In the genomic region with DNA sequence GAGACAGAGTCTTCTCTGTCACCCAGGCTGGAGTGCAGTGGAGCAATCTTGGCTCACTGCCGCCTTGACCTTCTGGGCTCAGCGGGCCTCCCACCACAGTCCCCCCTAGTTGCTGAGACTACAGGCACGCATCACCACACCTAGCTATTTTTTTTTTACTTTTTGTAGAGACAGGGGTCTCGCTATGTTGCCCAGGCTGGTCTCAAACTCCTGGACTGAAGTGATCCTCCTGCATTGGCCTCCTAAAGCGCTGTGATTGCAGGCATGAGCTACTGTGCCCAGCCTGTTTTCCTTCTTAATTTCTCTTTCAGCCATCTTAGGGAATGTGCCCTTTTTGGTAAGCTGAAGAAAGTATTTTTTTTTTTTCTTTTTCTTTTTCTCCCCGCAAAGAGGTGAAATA, we compare ENCODE assay signal across 30 cellular contexts. TPM values are rescaled to one million over a fixed set of nuclear protein-coding genes. Genes with fewer than 3 reads are reported as not detected.
DNase-seq lines count a peak whose midpoint lies in the region; ATAC-seq and TF ChIP-seq lines count a peak whose summit lies in the region.
"Had no signal": no experiment of that assay in that cellular context is flagged by ENCODE, and none has a peak within 500 bp of the region (broad histone marks: within the 10 kb centered on the region; RNA-seq: fewer than 3 reads in every experiment).

No MANE protein-coding gene starts in this region.

- H3K9me3 ChIP-seq in BLaER1 (no peaks in the 10 kb centered on the region), body of pancreas (no peaks in the 10 kb centered on the region), stomach (no peaks in the 10 kb centered on the region)
- H3K9me3 ChIP-seq in CD8-positive, alpha-beta memory T cell (ENCODE audit: low read length) = no peaks in the 10 kb centered on the region
- H3K9me3 ChIP-seq: Caco-2, SJSA1 had no signal

- no peak for ATAC-seq in body of pancreas
- ATAC-seq in GM18861 (IDR thresholded peaks at IDR 0.05; ENCODE audit: unreplicated experiment) = no peak
- ATAC-seq: GM12878, K562, Right ventricle myocardium inferior had no signal

- intact Hi-C loops in body of pancreas (cut with DNase I) (loop anchor here (10.0 kb wide), 1 partner anchor 55 kb away; no protein-coding TSS in a partner anchor), stomach (cut with DNase I; ENCODE audit: low total_unique reads) (no loop called here)

- no peak for TF ChIP-seq EP300 in stomach (IDR thresholded peaks at IDR 0.05)

- H3K36me3 ChIP-seq in BLaER1 (peaks cover 30% of the 10 kb centered on the region), body of pancreas (replicated peaks in 1 of 2; ENCODE audit: insufficient read depth in 1 of 2, low read depth in 2 of 2) (no peaks in the 10 kb centered on the region), stomach (no peaks in the 10 kb centered on the region)
- H3K36me3 ChIP-seq in CD8-positive, alpha-beta memory T cell (ENCODE audit: insufficient read depth, low read length) = no peaks in the 10 kb centered on the region

- H3K4me1 Mint-ChIP-seq in nephron = peaks cover 78% of the 10 kb centered on the region
- no peaks in the 10 kb centered on the region for H3K4me1 Mint-ChIP-seq in activated naive CD4-positive, alpha-beta T cell treated with anti-CD3 and anti-CD28 coated beads, Interleukin-2, amount 10 ng/mL, durations not matched to agents 7 days and 5 days
- no peaks in the 10 kb centered on the region for H3K4me1 Mint-ChIP-seq in CD8-positive, alpha-beta memory T cell
- H3K4me1 Mint-ChIP-seq: CD4-positive, alpha-beta memory T cell had no signal

- WGBS in body of pancreas, 2 donors = 77 to 82% methylated on average over 6 of the region's 6 CpGs
- WGBS in stomach, 5 donors = 68 to 86% (median 76%) methylated on average over 6 of the region's 6 CpGs

- H3K27ac ChIP-seq in BLaER1 = no peak overlapping the region
- peak overlapping the region in 3 of 4 donors; percentile 66 to 84 (median 82) for H3K27ac ChIP-seq in body of pancreas
- peak overlapping the region; percentile 58 to 76 (median 72) for H3K27ac ChIP-seq in stomach
- H3K27ac ChIP-seq in CD8-positive, alpha-beta memory T cell (ENCODE audit: low read depth, low read length) = no peak overlapping the region
- H3K27ac ChIP-seq: BLaER1 treated with 17β-estradiol and CSF1 and Interleukin-3, amounts not matched to agents 10 nM and 100 nM; PC-9; SJSA1 had no signal

- TF ChIP-seq POLR2A in body of pancreas (IDR thresholded peaks at IDR 0.05) (no peak), stomach (IDR thresholded peaks at IDR 0.05) (no peak)

- H3K9me3 Mint-ChIP-seq in nephron = no peaks in the 10 kb centered on the region
- no peaks in the 10 kb centered on the region for H3K9me3 Mint-ChIP-seq in activated naive CD4-positive, alpha-beta T cell treated with anti-CD3 and anti-CD28 coated beads, Interleukin-2, amount 10 ng/mL, durations not matched to agents 7 days and 5 days
- H3K9me3 Mint-ChIP-seq in CD8-positive, alpha-beta memory T cell = no peaks in the 10 kb centered on the region
- H3K9me3 Mint-ChIP-seq: CD4-positive, alpha-beta memory T cell had no signal

- CTCF ChIA-PET in activated naive CD4-positive, alpha-beta T cell treated with anti-CD3 and anti-CD28 coated beads, Interleukin-2, amount 10 ng/mL, durations not matched to agents 7 days and 5 days (lab: Charles Lee) = no interaction called here
- CTCF ChIA-PET in CD8-positive, alpha-beta memory T cell (lab: Charles Lee) = no interaction called here

- H3K27me3 ChIP-seq in BLaER1 (no peaks in the 10 kb centered on the region), body of pancreas (no peaks in the 10 kb centered on the region), stomach (no peaks in the 10 kb centered on the region)
- no peaks in the 10 kb centered on the region for H3K27me3 ChIP-seq in CD8-positive, alpha-beta memory T cell (ENCODE audit: insufficient read depth, low read length, poor library complexity, severe bottlenecking)
- H3K27me3 ChIP-seq: BLaER1 treated with 17β-estradiol and CSF1 and Interleukin-3, amounts not matched to agents 10 nM and 100 nM; SJSA1 had no signal

- no peaks in the 10 kb centered on the region for H3K27me3 Mint-ChIP-seq in nephron (ENCODE audit: low read depth)
- no peaks in the 10 kb centered on the region for H3K27me3 Mint-ChIP-seq in activated naive CD4-positive, alpha-beta T cell treated with anti-CD3 and anti-CD28 coated beads, Interleukin-2, amount 10 ng/mL, durations not matched to agents 7 days and 5 days
- H3K27me3 Mint-ChIP-seq in CD8-positive, alpha-beta memory T cell = peaks cover 4 to 24% of the 10 kb centered on the region in 2 donors

- no peak for TF ChIP-seq CTCF in body of pancreas (IDR thresholded peaks at IDR 0.05)
- no peak for TF ChIP-seq CTCF in nephron (IDR thresholded peaks at IDR 0.05; ENCODE audit: unreplicated experiment in 3 of 3)
- TF ChIP-seq CTCF in stomach (IDR thresholded peaks at IDR 0.05) = no peak

- H3K27ac Mint-ChIP-seq in nephron = peak overlapping the region; percentile 94 to 97 (median 96)
- H3K27ac Mint-ChIP-seq in activated naive CD4-positive, alpha-beta T cell treated with anti-CD3 and anti-CD28 coated beads, Interleukin-2, amount 10 ng/mL, durations not matched to agents 7 days and 5 days = no peak overlapping the region
- no peak overlapping the region for H3K27ac Mint-ChIP-seq in CD8-positive, alpha-beta memory T cell
- H3K27ac Mint-ChIP-seq: CD4-positive, alpha-beta memory T cell had no signal

- H4K20me1 ChIP-seq in BLaER1 = no peaks in the 10 kb centered on the region

- H3K36me3 Mint-ChIP-seq in nephron (ENCODE audit: low read depth) = peaks cover 16% of the 10 kb centered on the region
- H3K36me3 Mint-ChIP-seq in activated naive CD4-positive, alpha-beta T cell treated with anti-CD3 and anti-CD28 coated beads, Interleukin-2, amount 10 ng/mL, durations not matched to agents 7 days and 5 days = no peaks in the 10 kb centered on the region
- peaks cover 0 to 1% (median 0%) of the 10 kb centered on the region in 3 donors for H3K36me3 Mint-ChIP-seq in CD8-positive, alpha-beta memory T cell
- H3K36me3 Mint-ChIP-seq: CD4-positive, alpha-beta memory T cell had no signal

- peak overlapping the region; percentile 25 to 37 (median 29) for H3K4me3 Mint-ChIP-seq in nephron
- no peak overlapping the region for H3K4me3 Mint-ChIP-seq in activated naive CD4-positive, alpha-beta T cell treated with anti-CD3 and anti-CD28 coated beads, Interleukin-2, amount 10 ng/mL, durations not matched to agents 7 days and 5 days
- H3K4me3 Mint-ChIP-seq in CD8-positive, alpha-beta memory T cell = no peak overlapping the region
- H3K4me3 Mint-ChIP-seq: CD4-positive, alpha-beta memory T cell had no signal

- DNase-seq in body of pancreas = no peak
- no peak for DNase-seq in stomach
- no peak for DNase-seq in activated naive CD4-positive, alpha-beta T cell treated with anti-CD3 and anti-CD28 coated beads, Interleukin-2, amount 10 ng/mL, durations not matched to agents 7 days and 5 days
- no peak for DNase-seq in stimulated activated CD8-positive, alpha-beta memory T cell treated with anti-CD3 and anti-CD28 coated beads, Interleukin-4, amount 100 ng/mL, for 48 hours
- DNase-seq in CD8-positive, alpha-beta memory T cell = no peak
- DNase-seq: Caco-2; CD4-positive, alpha-beta memory T cell; EL; GDM1; Kasumi-1; MV-4-11; NCI-H1105 treated with DMSO at 0.1 percent for 48 hours; NCI-H146; NCI-H2029; NCI-H446 treated with DMSO at 0.1 percent for 48 hours; NCI-H526; NCI-H82; PC-9 had no signal

- POLR2A ChIA-PET in CD8-positive, alpha-beta memory T cell (lab: Charles Lee) = no interaction called here

- H3K4me1 ChIP-seq in BLaER1 (peaks cover 38% of the 10 kb centered on the region), body of pancreas (peaks cover 75% of the 10 kb centered on the region), stomach (peaks cover 63 to 89% (median 79%) of the 10 kb centered on the region in 4 donors)
- no peaks in the 10 kb centered on the region for H3K4me1 ChIP-seq in CD8-positive, alpha-beta memory T cell (ENCODE audit: insufficient read depth, low read length)
- H3K4me1 ChIP-seq: Caco-2 had no signal

- H3K4me3 ChIP-seq in BLaER1 = no peak overlapping the region
- H3K4me3 ChIP-seq in body of pancreas = no peak overlapping the region
- no peak overlapping the region for H3K4me3 ChIP-seq in stomach
- no peak overlapping the region for H3K4me3 ChIP-seq in CD8-positive, alpha-beta memory T cell (ENCODE audit: low read length)
- H3K4me3 ChIP-seq: BLaER1 treated with 17β-estradiol and CSF1 and Interleukin-3, amounts not matched to agents 10 nM and 100 nM; GM12878; K562; PC-9; SJSA1 had no signal

- no peak overlapping the region for H3K9ac ChIP-seq in BLaER1

- peak overlapping the region; percentile 47; the same call in 1 of the 2 replicates for H3K4me2 ChIP-seq in BLaER1
- H3K4me2 ChIP-seq: PC-9 had no signal

RNA-seq across cellular contexts. Expression of a gene that starts 42.6 kb away (rescaled TPM):
- total RNA-seq in body of pancreas = not detected
- total RNA-seq in stomach = not detected
- not detected for polyA plus RNA-seq in stomach
- not detected for total RNA-seq in CD8-positive, alpha-beta memory T cell
- polyA plus RNA-seq in CD8-positive, alpha-beta memory T cell = not detected
- total RNA-seq: A172; Caco-2; CD4-positive, alpha-beta memory T cell; GM12878; K562; M059J; PC-9; Right ventricle myocardium inferior; RPMI7951; SJSA1 had no signal
- polyA plus RNA-seq: AG04450; CD4-positive, alpha-beta memory T cell; GM12878 had no signal

Comparison
In these comparisons a context has a peak if more than half of its experiments do, and no peak if none do; other contexts are left out.
1. H3K27ac ChIP-seq: peak in body of pancreas (3 of 4) and stomach (5 of 5); none in BLaER1 (single experiment) and CD8-positive, alpha-beta memory T cell (single experiment).
2. H3K27ac Mint-ChIP-seq: peak in nephron (3 of 3); none in activated naive CD4-positive, alpha-beta T cell treated with anti-CD3 and anti-CD28 coated beads, Interleukin-2, amount 10 ng/mL, durations not matched to agents 7 days and 5 days (single experiment) and CD8-positive, alpha-beta memory T cell (0 of 8).
3. H3K4me3 Mint-ChIP-seq: peak in nephron (3 of 3); none in activated naive CD4-positive, alpha-beta T cell treated with anti-CD3 and anti-CD28 coated beads, Interleukin-2, amount 10 ng/mL, durations not matched to agents 7 days and 5 days (single experiment) and CD8-positive, alpha-beta memory T cell (0 of 7).